ENCODE assay signal across 1 cellular context in genomic region chr19:48872182-48872883, GRCh38.
TF ChIP-seq lines count a peak whose summit lies in the region.

Gene PPP1R15A (plus strand): TSS chr19:48872421. CDS start chr19:48873234, 813 bp downstream.

TF ChIP-seq in HEK293, 187 proteins besides CTCF, POLR2A, EP300 and RAD21 (continued from another document and continues in another):
- TF ChIP-seq ZNF362 (tag by site-specific recombination; IDR thresholded peaks at IDR 0.05) (no peak), ZXDB (tag by site-specific recombination; IDR thresholded peaks at IDR 0.05) (peak; percentile 69), ZBTB48 (tag by site-specific recombination; IDR thresholded peaks at IDR 0.05) (peak; percentile 89), ZNF426 (tag by site-specific recombination; IDR thresholded peaks at IDR 0.05) (no peak), ZNF214 (tag by site-specific recombination; IDR thresholded peaks at IDR 0.05; ENCODE audit: borderline replicate concordance) (no peak), ZNF169 (tag by site-specific recombination; IDR thresholded peaks at IDR 0.05) (peak; percentile 56; the same call in 1 of the 2 replicates), ZNF37A (tag by site-specific recombination; IDR thresholded peaks at IDR 0.05) (no peak), ZNF704 (tag by site-specific recombination; IDR thresholded peaks at IDR 0.05) (no peak), ZNF26 (tag by site-specific recombination; IDR thresholded peaks at IDR 0.05) (no peak), SP2 (tag by site-specific recombination; IDR thresholded peaks at IDR 0.05) (peak; percentile 70), ZNF324 (tag by site-specific recombination; IDR thresholded peaks at IDR 0.05) (no peak), ZNF311 (tag by site-specific recombination; IDR thresholded peaks at IDR 0.05; ENCODE audit: borderline replicate concordance) (no peak), YY2 (tag by site-specific recombination; IDR thresholded peaks at IDR 0.05) (peak; percentile 64), KLF7 (tag by site-specific recombination; IDR thresholded peaks at IDR 0.05; ENCODE audit: borderline replicate concordance) (peak; percentile 62; the same call in 1 of the 2 replicates), ZSCAN4 (tag by site-specific recombination; IDR thresholded peaks at IDR 0.05) (peak; percentile 42; the same call in 1 of the 2 replicates), ZSCAN5A (tag by site-specific recombination; IDR thresholded peaks at IDR 0.05) (no peak), ZNF670 (tag by site-specific recombination; IDR thresholded peaks at IDR 0.05; ENCODE audit: low read depth) (no peak), PRDM2 (tag by site-specific recombination; IDR thresholded peaks at IDR 0.05; ENCODE audit: borderline replicate concordance) (no peak), ZNF114 (tag by site-specific recombination; IDR thresholded peaks at IDR 0.05) (no peak), GLI4 (tag by site-specific recombination; IDR thresholded peaks at IDR 0.05) (no peak), ZNF843 (tag by site-specific recombination; IDR thresholded peaks at IDR 0.05) (no peak; the same call in 1 of the 2 replicates), ZNF629 (tag by site-specific recombination; IDR thresholded peaks at IDR 0.05) (peak; percentile 92), INSM2 (tag by site-specific recombination; IDR thresholded peaks at IDR 0.05) (peak; percentile 36; the same call in 1 of the 2 replicates), ZFP37 (tag by site-specific recombination; IDR thresholded peaks at IDR 0.05) (peak; percentile 95), HOXD13 (CRISPR knock-in tag; IDR thresholded peaks at IDR 0.05; ENCODE audit: borderline replicate concordance) (no peak), ZNF280C (tag by site-specific recombination; IDR thresholded peaks at IDR 0.05) (no peak), BCL11B (tag by site-specific recombination; IDR thresholded peaks at IDR 0.05; ENCODE audit: low read depth) (peak; percentile 55; the same call in 1 of the 2 replicates), KLF9 (tag by site-specific recombination; IDR thresholded peaks at IDR 0.05; ENCODE audit: low read depth) (peak; percentile 68; the same call in 1 of the 2 replicates), ZNF157 (tag by site-specific recombination; IDR thresholded peaks at IDR 0.05) (0 out of 2 replicates have a peak, but pooled peaks have one; percentile 20), ZNF692 (tag by site-specific recombination; IDR thresholded peaks at IDR 0.05) (peak; percentile 56), ZNF558 (tag by site-specific recombination; IDR thresholded peaks at IDR 0.05) (no peak), ZNF560 (tag by site-specific recombination; IDR thresholded peaks at IDR 0.05; ENCODE audit: borderline replicate concordance) (no peak), BCL11A (tag by site-specific recombination; IDR thresholded peaks at IDR 0.05; ENCODE audit: low read depth) (no peak), ZBTB44 (tag by site-specific recombination; IDR thresholded peaks at IDR 0.05) (peak; percentile 38; the same call in 1 of the 2 replicates), ZNF292 (tag by site-specific recombination; IDR thresholded peaks at IDR 0.05; ENCODE audit: borderline replicate concordance, low read depth) (no peak), ATF2 (tag by site-specific recombination; IDR thresholded peaks at IDR 0.05; ENCODE audit: low read depth) (peak; percentile 96)
